ENCODE assay signal across 21 cellular contexts in the genomic region with DNA sequence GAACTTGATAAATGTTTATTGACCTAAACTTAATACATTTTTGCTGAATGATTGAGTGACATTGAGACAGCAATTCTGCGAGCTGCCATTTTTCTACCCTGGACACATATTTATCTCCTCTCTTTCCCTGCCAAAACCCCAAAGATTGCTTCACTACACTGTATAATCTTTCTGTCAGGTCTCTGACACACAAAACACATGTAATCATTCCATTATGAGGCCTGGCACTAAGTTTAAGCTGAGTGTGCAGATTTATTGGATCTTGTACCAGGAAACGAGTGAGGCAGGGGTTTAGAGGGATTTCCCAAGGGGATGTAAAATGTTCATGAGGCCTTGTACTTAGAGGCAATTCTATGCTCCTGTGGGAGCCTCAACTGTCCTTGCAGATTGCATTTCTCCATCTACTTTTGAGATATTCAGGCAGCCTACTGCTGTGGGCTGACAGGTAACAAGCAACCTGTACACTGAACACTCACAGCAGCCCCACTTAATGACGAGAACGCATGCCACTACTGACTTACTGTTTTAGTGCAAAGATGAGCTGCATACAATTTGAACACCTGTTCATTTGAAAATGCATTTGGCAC. TPM values are rescaled to one million over a fixed set of nuclear protein-coding genes. Genes with fewer than 3 reads are reported as not detected.
"Had no signal": no experiment of that assay in that cellular context is flagged by ENCODE, and none has a peak within 500 bp of the region (broad histone marks: within the 10 kb centered on the region; RNA-seq: fewer than 3 reads in every experiment).

No MANE protein-coding gene starts in this region.

- H3K4me3 Mint-ChIP-seq: activated CD8-positive, alpha-beta memory T cell treated with anti-CD3 and anti-CD28 coated beads, Interleukin-2, amount 10 ng/mL, durations not matched to agents 7 days and 5 days; activated T-cell treated with anti-CD3 and anti-CD28 coated beads, Interleukin-2, amount 50 U/mL, for 24 hours; T-helper 1 cell treated with Interleukin-12 subunit alpha and Interleukin-12 subunit beta and Interleukin-4 antibody, amounts not matched to agents 30 μg/mL and 1 μg/mL, for 36 hours had no signal

- ATAC-seq: activated CD4-positive, CD25-positive, alpha-beta regulatory T cell treated with anti-CD3 and anti-CD28 coated beads, Interleukin-2, amount 50 U/mL, for 24 hours; activated CD8-positive, alpha-beta memory T cell treated with anti-CD3 and anti-CD28 coated beads, Interleukin-2, amount 10 ng/mL, durations not matched to agents 7 days and 5 days; activated naive CD4-positive, alpha-beta T cell treated with anti-CD3 and anti-CD28 coated beads, Interleukin-2, amount 50 U/mL, for 72 hours; PC-3 had no signal

- H3K9me3 Mint-ChIP-seq: activated T-cell treated with anti-CD3 and anti-CD28 coated beads, Interleukin-2, amount 50 U/mL, for 24 hours; T-helper 1 cell treated with Interleukin-12 subunit alpha and Interleukin-12 subunit beta and Interleukin-4 antibody, amounts not matched to agents 30 μg/mL and 1 μg/mL, for 36 hours had no signal

- H3K36me3 Mint-ChIP-seq: activated CD8-positive, alpha-beta memory T cell treated with anti-CD3 and anti-CD28 coated beads, Interleukin-2, amount 10 ng/mL, durations not matched to agents 7 days and 5 days had no signal

- H3K4me3 ChIP-seq: SJSA1 had no signal

- DNase-seq: activated CD4-positive, alpha-beta T cell treated with anti-CD3 and anti-CD28 coated beads for 4 hours; activated CD4-positive, alpha-beta T cell treated with anti-CD3 and anti-CD28 coated beads, Interleukin-2, amount 50 U/mL, for 48 hours; activated CD8-positive, alpha-beta memory T cell treated with anti-CD3 and anti-CD28 coated beads, Interleukin-2, amount 10 ng/mL, durations not matched to agents 7 days and 5 days; activated effector memory CD4-positive, alpha-beta T cell treated with anti-CD3 and anti-CD28 coated beads, Interleukin-2, amount 50 U/mL, for 16 hours; activated naive CD4-positive, alpha-beta T cell treated with Interleukin-2 at 50 U/mL for 16 hours; activated T-cell treated with anti-CD3 and anti-CD28 coated beads, Interleukin-2, amount 50 U/mL, for 24 hours; cerebellar nuclear complex; KG1; NCI-H1048; NCI-H1930; NCI-H2171; NCI-H2227 treated with DMSO at 0.1 percent for 48 hours; NCI-H446 treated with DMSO at 0.1 percent for 48 hours; NCI-H524 treated with DMSO at 0.1 percent for 48 hours; NCI-H748 treated with DMSO at 0.1 percent for 48 hours; PC-3; SHP77 had no signal

- H3K4me1 Mint-ChIP-seq: activated CD8-positive, alpha-beta memory T cell treated with anti-CD3 and anti-CD28 coated beads, Interleukin-2, amount 10 ng/mL, durations not matched to agents 7 days and 5 days had no signal

- H3K27ac Mint-ChIP-seq: activated CD8-positive, alpha-beta memory T cell treated with anti-CD3 and anti-CD28 coated beads, Interleukin-2, amount 10 ng/mL, durations not matched to agents 7 days and 5 days; activated naive CD4-positive, alpha-beta T cell treated with anti-CD3 and anti-CD28 coated beads, Interleukin-2, amount 50 U/mL, for 72 hours; activated T-cell treated with anti-CD3 and anti-CD28 coated beads, Interleukin-2, amount 50 U/mL, for 24 hours; T-helper 1 cell treated with Interleukin-12 subunit alpha and Interleukin-12 subunit beta and Interleukin-4 antibody, amounts not matched to agents 30 μg/mL and 1 μg/mL, for 36 hours had no signal

RNA-seq across cellular contexts. Expression of a gene that starts 13.7 kb away (rescaled TPM):
- total RNA-seq: activated CD8-positive, alpha-beta memory T cell treated with anti-CD3 and anti-CD28 coated beads, Interleukin-2, amount 10 ng/mL, durations not matched to agents 7 days and 5 days; activated naive CD4-positive, alpha-beta T cell treated with anti-CD3 and anti-CD28 coated beads, Interleukin-2, amount 50 U/mL, for 72 hours had no signal
